8 cellular contexts compared by ENCODE assay signal in the genomic region with DNA sequence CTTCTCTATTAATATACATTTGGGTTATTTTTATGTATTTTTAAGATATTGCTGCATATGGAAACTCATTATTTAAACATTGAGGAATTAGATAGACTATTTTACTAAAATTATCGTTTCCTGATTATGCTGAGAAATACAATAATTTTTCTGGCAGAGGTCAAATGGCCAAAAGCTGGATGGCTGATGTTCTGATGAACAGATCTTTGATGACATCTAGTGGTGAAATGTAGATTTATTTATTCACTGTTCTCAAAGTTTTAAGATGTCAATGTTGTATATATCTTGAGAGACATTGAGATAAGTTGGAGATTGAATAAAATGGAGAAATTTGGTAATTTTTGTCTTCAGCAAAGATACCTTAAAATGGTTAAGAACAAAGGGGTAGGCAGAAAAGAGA.
DNase-seq lines count a peak whose midpoint lies in the region; FAIRE-seq and TF ChIP-seq lines count a peak whose summit lies in the region.

No MANE protein-coding gene starts in this region.

- TF ChIP-seq POLR2A in GM12891 (IDR thresholded peaks at IDR 0.05; ENCODE audit: low read depth, low read length) = no peak

- no peak overlapping the region for H3K4me3 Mint-ChIP-seq in immature natural killer cell

- H3K9me3 ChIP-seq in MM.1S (replicated peaks; ENCODE audit: insufficient read depth, low read length) = no peaks in the 10 kb centered on the region

- peaks cover 21% of the 10 kb centered on the region for H3K4me1 ChIP-seq in MM.1S (ENCODE audit: low read length)

- FAIRE-seq in GM12891 (lab: Jason Lieb, UNC) (peak; percentile 51), urothelium cell line (lab: Jason Lieb, UNC) (no peak)

- H3K27ac Mint-ChIP-seq in immature natural killer cell = no peak overlapping the region

- no peaks in the 10 kb centered on the region for H3K36me3 ChIP-seq in MM.1S (replicated peaks; ENCODE audit: insufficient read depth, low read length)

- no peak overlapping the region for H2AFZ ChIP-seq in MM.1S (ENCODE audit: low read length)

- no peaks in the 10 kb centered on the region for H3K79me2 ChIP-seq in MM.1S (ENCODE audit: low read length)

- no peak overlapping the region for H3K9ac ChIP-seq in MM.1S (ENCODE audit: low read length)

- H3K4me1 Mint-ChIP-seq in immature natural killer cell = no peaks in the 10 kb centered on the region

- H4K20me1 ChIP-seq in MM.1S (ENCODE audit: insufficient read depth, low read length) = no peaks in the 10 kb centered on the region

- DNase-seq in AG08395 (ENCODE audit: low spot score) (peak; percentile 17), GM12891 (ENCODE audit: insufficient read length, low spot score) (no peak), MM.1S (peak; percentile 53), immature natural killer cell (peak; percentile 2 to 9 (median 3)), urothelium cell line (ENCODE audit: low spot score) (peak; percentile 5), NCI-H1048 (lab: John Stamatoyannopoulos, UW) (no peak)
- DNase-seq in stimulated activated CD4-positive, alpha-beta T cell treated with anti-CD3 and anti-CD28 coated beads, Interleukin-4, amount 100 ng/mL, for 4 hours = no peak

- no peaks in the 10 kb centered on the region for H3K36me3 Mint-ChIP-seq in immature natural killer cell

- H3K9me3 Mint-ChIP-seq in immature natural killer cell = peaks cover 0 to 2% (median 0%) of the 10 kb centered on the region in 6 donors

- TF ChIP-seq CTCF in MM.1S (IDR thresholded peaks at IDR 0.05; ENCODE audit: low read length) (peak; percentile 64), WI38 (IDR thresholded peaks at IDR 0.05; ENCODE audit: low read depth, low read length) (peak; percentile 33; the same call in 1 of the 2 replicates)

- H3K4me2 ChIP-seq in MM.1S (ENCODE audit: low read depth, low read length) = no peak overlapping the region

- H3K27ac ChIP-seq in MM.1S (ENCODE audit: low read length) = no peak overlapping the region

- H3K4me3 ChIP-seq in MM.1S (ENCODE audit: low read length) (no peak overlapping the region), WI38 (ENCODE audit: low read depth, low read length) (no peak overlapping the region)

- H3K27me3 Mint-ChIP-seq in immature natural killer cell (ENCODE audit: low read depth in 3 of 3) = no peaks in the 10 kb centered on the region

- H3F3A ChIP-seq in MM.1S (ENCODE audit: insufficient read depth, low read length) = peaks cover 4% of the 10 kb centered on the region

- H3K9me2 ChIP-seq in MM.1S (replicated peaks; ENCODE audit: insufficient read depth, low read length) = no peaks in the 10 kb centered on the region

- H3K27me3 ChIP-seq in MM.1S (replicated peaks; ENCODE audit: insufficient read depth, low read length) = no peaks in the 10 kb centered on the region

TF ChIP-seq in GM12891, 5 proteins besides CTCF, POLR2A, EP300 and RAD21:
- no peak for TF ChIP-seq SPI1 (IDR thresholded peaks at IDR 0.05; ENCODE audit: low read depth, low read length)
- TF ChIP-seq PAX5 (IDR thresholded peaks at IDR 0.05; ENCODE audit: insufficient read depth, low read length, severe bottlenecking) = no peak
- no peak for TF ChIP-seq TAF1 (IDR thresholded peaks at IDR 0.05; ENCODE audit: low read depth, low read length)
- TF ChIP-seq POU2F2 (IDR thresholded peaks at IDR 0.05; ENCODE audit: low read depth, low read length) = no peak
- TF ChIP-seq POLR2AphosphoS5 (IDR thresholded peaks at IDR 0.05; ENCODE audit: low read depth, low read length) = no peak

Comparison
In these comparisons a context has a peak if more than half of its experiments do, and no peak if none do; other contexts are left out.
1. DNase-seq: peak in AG08395 (single experiment), MM.1S (single experiment), immature natural killer cell (3 of 3) and urothelium cell line (single experiment); none in GM12891 (single experiment), NCI-H1048 (single experiment) and stimulated activated CD4-positive, alpha-beta T cell treated with anti-CD3 and anti-CD28 coated beads, Interleukin-4, amount 100 ng/mL, for 4 hours (0 of 2).